In genomic region chr7:74306737-74307469, GRCh38 we compare ENCODE assay signal across 8 cellular contexts. TPM values are rescaled to one million over a fixed set of nuclear protein-coding genes. Genes with fewer than 3 reads are reported as not detected.
A peak's percentile ranks its signal among the peaks of the same experiment; 100 is the strongest.
DNase-seq lines count a peak whose midpoint lies in the region; ATAC-seq, FAIRE-seq and TF ChIP-seq lines count a peak whose summit lies in the region.

No MANE protein-coding gene starts in this region.

- H2BK120ac ChIP-seq in H1 (replicated peaks; ENCODE audit: low read depth, low read length), result no peak overlapping the region

- no peak overlapping the region for H3K4ac ChIP-seq in H1 (replicated peaks; ENCODE audit: insufficient read length, low read depth, low read length)

- TF ChIP-seq CTCF in Peyer's patch (IDR thresholded peaks at IDR 0.05), result no peak
- no peak for TF ChIP-seq CTCF in H1 (IDR thresholded peaks at IDR 0.05; ENCODE audit: control extremely low read depth in 1 of 3, insufficient read depth in 1 of 3, low read depth in 1 of 3, low read length in 3 of 3)
- no peak for TF ChIP-seq CTCF in natural killer cell (IDR thresholded peaks at IDR 0.05)

- H3K27ac ChIP-seq in Peyer's patch, result peak overlapping the region in 3 of 4 donors; percentile 25 to 49 (median 46)
- H3K27ac ChIP-seq in H1 (ENCODE audit: low read depth, low read length), result no peak overlapping the region
- no peak overlapping the region for H3K27ac ChIP-seq in Karpas-422 (ENCODE audit: low read length)

- no peaks in the 10 kb centered on the region for H3K9me3 Mint-ChIP-seq in natural killer cell

- H2BK5ac ChIP-seq in H1 (ENCODE audit: low read depth, low read length), result no peak overlapping the region

- no peak overlapping the region for H2AK5ac ChIP-seq in H1 (ENCODE audit: low read depth, low read length)

- H3K4me1 ChIP-seq in Peyer's patch (peaks cover 0 to 25% (median 4%) of the 10 kb centered on the region in 4 donors), H1 (replicated peaks in 1 of 4; ENCODE audit: control insufficient read depth in 3 of 4, insufficient read depth in 4 of 4, low read length in 3 of 4) (no peaks in the 10 kb centered on the region; a peak in 3 of 7 replicates), Karpas-422 (ENCODE audit: low read length) (no peaks in the 10 kb centered on the region)

- H3K9me3 ChIP-seq in Peyer's patch, result no peaks in the 10 kb centered on the region
- H3K9me3 ChIP-seq in H1 (ENCODE audit: insufficient read depth in 2 of 2, low read depth in 1 of 2, low read length in 1 of 2), result no peaks in the 10 kb centered on the region
- no peaks in the 10 kb centered on the region for H3K9me3 ChIP-seq in Karpas-422 (ENCODE audit: low read length)

- no peak for TF ChIP-seq EP300 in H1 (IDR thresholded peaks at IDR 0.05; ENCODE audit: borderline replicate concordance in 1 of 2, low read depth in 2 of 2, low read length in 2 of 2)

- H3K79me2 ChIP-seq in H1 (ENCODE audit: control insufficient read depth in 1 of 2, insufficient read depth in 2 of 2, low read length in 2 of 2), result peaks cover 0 to 19% of the 10 kb centered on the region in 2 experiments; a peak in 1 of 4 replicates
- H3K79me2 ChIP-seq in Karpas-422 (ENCODE audit: low read length), result no peaks in the 10 kb centered on the region

- peak overlapping the region; percentile 68 for H4K8ac ChIP-seq in H1 (ENCODE audit: extremely low read depth, insufficient read depth, low read length)

- CTCF ChIA-PET in H1 (lab: Charles Lee; ENCODE audit: partially characterized antibody), result interaction anchor here (0.6 to 3.2 kb wide), 4 partner anchors 14 to 183 kb away, joined by 3 to 11 read pairs (median 4); no protein-coding TSS in a partner anchor

- no peak overlapping the region for H4K5ac ChIP-seq in H1 (ENCODE audit: insufficient read length, low read depth, low read length)

- no peak for TF ChIP-seq RAD21 in H1 (IDR thresholded peaks at IDR 0.05 in 1 of 2, conservative IDR thresholded peaks at IDR 0.05 in 1 of 2; ENCODE audit: low read depth in 2 of 2, low read length in 2 of 2)

- FAIRE-seq in H1 (lab: Jason Lieb, UNC), result no peak

- H3K4me2 ChIP-seq in H1 (ENCODE audit: insufficient read depth in 1 of 2, low read depth in 2 of 2, low read length in 2 of 2), result no peak overlapping the region
- H3K4me2 ChIP-seq in Karpas-422 (ENCODE audit: low read depth, low read length, poor library complexity, severe bottlenecking), result no peak overlapping the region

- no peak overlapping the region for H3K18ac ChIP-seq in H1 (ENCODE audit: extremely low read depth, low read length)

- no peak overlapping the region for H3K9ac ChIP-seq in H1 (replicated peaks in 1 of 4; ENCODE audit: extremely low read depth in 1 of 4, low read depth in 3 of 4, low read length in 3 of 4)
- H3K9ac ChIP-seq in Karpas-422 (ENCODE audit: low read length), result no peak overlapping the region

- H3K23ac ChIP-seq in H1 (ENCODE audit: insufficient read length), result no peak overlapping the region

- H3K27me3 Mint-ChIP-seq in natural killer cell (ENCODE audit: low read depth in 2 of 2), result peaks cover 0 to 3% of the 10 kb centered on the region in 2 donors

- no peak for TF ChIP-seq POLR2A in Peyer's patch (IDR thresholded peaks at IDR 0.05)
- TF ChIP-seq POLR2A in H1 (IDR thresholded peaks at IDR 0.05; ENCODE audit: control extremely low read depth in 1 of 2, low read depth in 2 of 2, low read length in 2 of 2), result no peak

- H3K36me3 Mint-ChIP-seq in natural killer cell, result no peaks in the 10 kb centered on the region

- peaks cover 6 to 12% of the 10 kb centered on the region in 2 experiments for H4K20me1 ChIP-seq in H1 (replicated peaks in 1 of 2; ENCODE audit: control insufficient read depth in 1 of 2, insufficient read depth in 2 of 2, low read length in 2 of 2)
- no peaks in the 10 kb centered on the region for H4K20me1 ChIP-seq in Karpas-422 (ENCODE audit: insufficient read depth, low read depth, low read length)

- H2BK20ac ChIP-seq in H1 (ENCODE audit: low read length), result no peak overlapping the region

- peak overlapping the region in 1 of 2 donors; percentile 84 for H3K27ac Mint-ChIP-seq in natural killer cell

- H2BK12ac ChIP-seq in H1 (ENCODE audit: low read depth, low read length), result no peak overlapping the region

- no peaks in the 10 kb centered on the region for H3K9me2 ChIP-seq in Karpas-422 (replicated peaks; ENCODE audit: insufficient read depth, low read length)

- H3K4me3 Mint-ChIP-seq in natural killer cell, result peak overlapping the region; percentile 87

- no peaks in the 10 kb centered on the region for H3K36me3 ChIP-seq in Peyer's patch
- H3K36me3 ChIP-seq in H1 (ENCODE audit: control insufficient read depth in 2 of 4, insufficient read depth in 4 of 4, low read length in 3 of 4), result no peaks in the 10 kb centered on the region
- H3K36me3 ChIP-seq in Karpas-422 (ENCODE audit: insufficient read depth, low read length), result no peaks in the 10 kb centered on the region

- H3K4me1 Mint-ChIP-seq in natural killer cell, result peaks cover 20 to 29% of the 10 kb centered on the region in 2 donors

- no peak overlapping the region for H4K91ac ChIP-seq in H1 (replicated peaks; ENCODE audit: insufficient read length, low read length)

- DNase-seq in GM03348 (ENCODE audit: low spot score) (peak; percentile 85), Peyer's patch (peak in 1 of 3 donors; percentile 59), H1 (ENCODE audit: low read depth in 1 of 2, low spot score in 2 of 2) (no peak), natural killer cell (no peak), mucosa of gallbladder (ENCODE audit: low spot score) (no peak), Karpas-422 (no peak)

- POLR2A ChIA-PET in H1 (lab: Charles Lee; ENCODE audit: partially characterized antibody), result interaction anchor here (0.8 to 1.3 kb wide), 3 partner anchors 9 to 107 kb away, joined by 3 to 4 read pairs (median 4); no protein-coding TSS in a partner anchor

- H3K4me3 ChIP-seq in Peyer's patch (peak overlapping the region in 3 of 4 donors; percentile 0 to 29 (median 15)), H1 (ENCODE audit: extremely low read depth in 1 of 4, insufficient read depth in 2 of 4, low read depth in 3 of 4, low read length in 4 of 4) (no peak overlapping the region), Karpas-422 (ENCODE audit: low read length) (no peak overlapping the region)

- no peak overlapping the region for H2AFZ ChIP-seq in H1 (ENCODE audit: low read length)
- no peak overlapping the region for H2AFZ ChIP-seq in Karpas-422 (ENCODE audit: low read length)

- H3K14ac ChIP-seq in H1 (ENCODE audit: insufficient read length), result no peak overlapping the region

- whole genome bisulfite sequencing in H1 (ENCODE audit: extremely low coverage in 1 of 2, insufficient coverage in 1 of 2, insufficient read length in 1 of 2, insufficient replicate concordance in 2 of 2, low coverage in 1 of 2, low lambda C conversion rate in 2 of 2, missing lambda C conversion rate in 1 of 2), 2 experiments, result 78% methylated on average over 14 of the region's 20 CpGs; no CpG with 5 or more reads in 1 of the 2 experiments

- peak overlapping the region; percentile 84 for H3K56ac ChIP-seq in H1 (replicated peaks; ENCODE audit: insufficient read length, low read depth, low read length)

- H3K27me3 ChIP-seq in Peyer's patch (no peaks in the 10 kb centered on the region), H1 (replicated peaks in 1 of 4; ENCODE audit: control insufficient read depth in 3 of 4, extremely low read depth in 1 of 4, insufficient read depth in 3 of 4, low read length in 3 of 4) (no peaks in the 10 kb centered on the region), Karpas-422 (ENCODE audit: low read length) (no peaks in the 10 kb centered on the region)

- H3K79me1 ChIP-seq in H1 (ENCODE audit: low read depth, low read length), result peaks cover 13% of the 10 kb centered on the region; the same call in 1 of the 2 replicates

- intact Hi-C loops in natural killer cell (cut with micrococcal nuclease), result no loop called here

- peak; percentile 28 to 66 (median 42) for ATAC-seq in natural killer cell
- ATAC-seq in HG03159 (IDR thresholded peaks at IDR 0.05; ENCODE audit: unreplicated experiment), result no peak
- ATAC-seq in GM18867 (IDR thresholded peaks at IDR 0.05; ENCODE audit: unreplicated experiment), result no peak

- no peaks in the 10 kb centered on the region for H3K23me2 ChIP-seq in H1 (ENCODE audit: low read depth, low read length)

- no peak overlapping the region for H2BK15ac ChIP-seq in H1 (ENCODE audit: low read length)

TF ChIP-seq in H1, 55 proteins besides CTCF, POLR2A, EP300 and RAD21:
- TF ChIP-seq PHF8 (conservative IDR thresholded peaks at IDR 0.05; ENCODE audit: low read depth, low read length), result no peak
- TF ChIP-seq KDM1A (IDR thresholded peaks at IDR 0.05; ENCODE audit: borderline replicate concordance, low read length), result peak; percentile 37; the same call in 1 of the 2 replicates

RNA-seq across cellular contexts. Expression of gene CLIP2, which starts 17.7 kb away (rescaled TPM):
- total RNA-seq in Peyer's patch (100 to 1,000 TPM in 1 of 4 donors, 10 to 100 TPM in 3; 35.4 to 212 (median 76.6) TPM), natural killer cell (10 to 100 TPM in 2 of 3 donors, 1 to 10 TPM in 1; 8.5 to 14.7 (median 10.5) TPM), mucosa of gallbladder (71.7 TPM)
- 39.8 and 41.5 TPM in 2 replicates for total RNA-seq in H1 (2021; fragmentation: NEBNext Ultra II Directional; extraction: Animal tissue kit (Norgen Biotek cat#: 25700))
- polyA plus RNA-seq in H1 (2011; rRNA removed), result 8.3 and 13.3 TPM in 2 replicates
- 11.5 TPM for polyA plus RNA-seq in H1 (2011; cell fraction: cytosol; rRNA removed)
- 16.9 TPM for polyA plus RNA-seq in H1 (2011; cell fraction: nucleus; rRNA removed)
- polyA plus RNA-seq in H1 (2012, experiment 1 of 2), result 20.3 to 37.3 TPM (median 30.6 TPM) in 4 replicates
- 19.9 TPM for polyA plus RNA-seq in H1 (2012, experiment 2 of 2)
- 21.5 TPM for polyA plus RNA-seq in H1 (2013, experiment 1 of 2)
- 22.1 TPM for polyA plus RNA-seq in H1 (2013, experiment 2 of 2)
- polyA minus RNA-seq in H1 (2011; rRNA and poly(A)+ RNA removed), result 12.5 and 16.1 TPM in 2 replicates
- 21.2 TPM for polyA minus RNA-seq in H1 (2011; cell fraction: cytosol; rRNA and poly(A)+ RNA removed)
- 16.3 TPM for polyA minus RNA-seq in H1 (2011; cell fraction: nucleus; rRNA and poly(A)+ RNA removed)
- 0.76 TPM in 1 of 2 replicates, not detected in the other for total RNA-seq in Karpas-422 (2014; rRNA removed; shearing (Covaris generic); ENCODE audit: low replicate concordance)

RNA-seq across cellular contexts. Expression of gene RFC2, which starts 52.7 kb away (rescaled TPM):
- total RNA-seq in Peyer's patch, result 10 to 100 TPM in 1 of 4 donors, 1 to 10 TPM in 3; 5.8 to 23.1 (median 7.3) TPM
- 85.4 and 90.5 TPM in 2 replicates for total RNA-seq in H1 (2021; fragmentation: NEBNext Ultra II Directional; extraction: Animal tissue kit (Norgen Biotek cat#: 25700))
- polyA plus RNA-seq in H1 (2011; rRNA removed), result 40.8 and 52.9 TPM in 2 replicates
- polyA plus RNA-seq in H1 (2011; cell fraction: cytosol; rRNA removed), result 67.0 TPM
- 43.8 TPM for polyA plus RNA-seq in H1 (2011; cell fraction: nucleus; rRNA removed)
- polyA plus RNA-seq in H1 (2012, experiment 1 of 2), result 77.2 to 107 TPM (median 93.2 TPM) in 4 replicates
- 90.7 TPM for polyA plus RNA-seq in H1 (2012, experiment 2 of 2)
- 49.5 TPM for polyA plus RNA-seq in H1 (2013, experiment 1 of 2)
- polyA plus RNA-seq in H1 (2013, experiment 2 of 2), result 51.4 TPM
- 98.1 and 103 TPM in 2 replicates for polyA minus RNA-seq in H1 (2011; rRNA and poly(A)+ RNA removed)
- 54.5 TPM for polyA minus RNA-seq in H1 (2011; cell fraction: cytosol; rRNA and poly(A)+ RNA removed)
- polyA minus RNA-seq in H1 (2011; cell fraction: nucleus; rRNA and poly(A)+ RNA removed), result 37.1 TPM
- total RNA-seq in natural killer cell, result 10 to 100 TPM; 16.9 to 26.5 (median 20.5) TPM
- 19.6 TPM for total RNA-seq in mucosa of gallbladder
- total RNA-seq in Karpas-422 (2014; rRNA removed; shearing (Covaris generic); ENCODE audit: low replicate concordance), result 18.9 and 27.3 TPM in 2 replicates

Comparison
In these comparisons a context has a peak if more than half of its experiments do, and no peak if none do; other contexts are left out.
1. H3K27ac ChIP-seq: peak in Peyer's patch (3 of 4); none in H1 (single experiment) and Karpas-422 (single experiment).
2. H3K4me3 ChIP-seq: peak in Peyer's patch (3 of 4); none in H1 (0 of 4) and Karpas-422 (single experiment).
3. ATAC-seq: peak in natural killer cell (3 of 3); none in HG03159 (single experiment) and GM18867 (single experiment).